1 cellular context compared by ENCODE assay signal in genomic region chr3:141528837-141529236, GRCh38.
TF ChIP-seq lines count a peak whose summit lies in the region.

No MANE protein-coding gene starts in this region.

TF ChIP-seq in IMR-90, 13 proteins besides CTCF, POLR2A, EP300 and RAD21 (continued from another document):
- TF ChIP-seq ELK1 (IDR thresholded peaks at IDR 0.05; ENCODE audit: borderline replicate concordance, low read depth, low read length) (no peak), MAZ (IDR thresholded peaks at IDR 0.05; ENCODE audit: borderline replicate concordance, low read depth, low read length) (no peak)
